21 cellular contexts compared by ENCODE assay signal in genomic region chr14:104774453-104775072, GRCh38. TPM values are rescaled to one million over a fixed set of nuclear protein-coding genes. Genes with fewer than 3 reads are reported as not detected.
A peak's percentile ranks its signal among the peaks of the same experiment; 100 is the strongest.
DNase-seq lines count a peak whose midpoint lies in the region; ATAC-seq and TF ChIP-seq lines count a peak whose summit lies in the region.
"Had no signal": no experiment of that assay in that cellular context is flagged by ENCODE, and none has a peak within 500 bp of the region (broad histone marks: within the 10 kb centered on the region; RNA-seq: fewer than 3 reads in every experiment).

No MANE protein-coding gene starts in this region.

- no peak overlapping the region for H3K27ac ChIP-seq in lower lobe of right lung
- H3K27ac ChIP-seq in thyroid gland, result peak overlapping the region; percentile 65 to 88 (median 77)
- H3K27ac ChIP-seq: GM23248 had no signal

- CTCF ChIA-PET in Caco-2 (lab: Charles Lee), result interaction anchor here (0.6 kb wide), 1 partner anchor 20 kb away, joined by 3 read pairs; no protein-coding TSS in a partner anchor

- H3K27me3 Mint-ChIP-seq in Caco-2 (ENCODE audit: insufficient read depth, unreplicated experiment), result no peaks in the 10 kb centered on the region

- H3K27ac Mint-ChIP-seq in Caco-2 (ENCODE audit: unreplicated experiment), result no peak overlapping the region

- DNase-seq in Caco-2, result peak; percentile 61 to 71
- peak; percentile 67 for DNase-seq in LNCaP clone FGC (ENCODE audit: low read depth)
- DNase-seq in lower lobe of right lung, result peak; percentile 73
- peak; percentile 88 to 95 for DNase-seq in thyroid gland
- DNase-seq in NCI-H1694 treated with DMSO at 0.1 percent for 48 hours (lab: John Stamatoyannopoulos, UW), result no peak
- no peak for DNase-seq in SKM-1 treated with dmso at 0.1 percent for 144 hours (lab: John Stamatoyannopoulos, UW; ENCODE audit: unreplicated experiment)
- no peak for DNase-seq in kidney glomerular epithelial cell (lab: John Stamatoyannopoulos, UW)
- DNase-seq: AML-193, DMS79 treated with DMSO at 0.1 percent for 48 hours, GM23248, HCEC 1CT, NCI-H1105 treated with DMSO at 0.1 percent for 48 hours, NCI-H1694, NCI-H2107, NCI-H226, NCI-H524, NCI-H82, OCI-M1, SHP77 had no signal

- POLR2A ChIA-PET in Caco-2 (lab: Charles Lee), result no interaction called here

- H3K4me1 Mint-ChIP-seq in Caco-2 (ENCODE audit: low read depth, unreplicated experiment), result no peaks in the 10 kb centered on the region
- H3K4me1 Mint-ChIP-seq: CD14-positive monocyte had no signal

- H3K36me3 ChIP-seq in Caco-2 (ENCODE audit: control insufficient read depth, insufficient read depth, low read length) (peaks cover 7% of the 10 kb centered on the region), lower lobe of right lung (peaks cover 68% of the 10 kb centered on the region), thyroid gland (peaks cover 22% of the 10 kb centered on the region in 2 donors)

- BruUV-seq in Caco-2 (replicated peaks; lab: Mats Ljungman, UMichigan), result no TSS peak

- TF ChIP-seq POLR2A in thyroid gland (IDR thresholded peaks at IDR 0.05), result peak in 1 of 2 donors; percentile 31

- intact Hi-C loops in Caco-2 (cut with micrococcal nuclease; ENCODE audit: unreplicated experiment) (no loop called here), lower lobe of right lung (cut with DNase I) (no loop called here), thyroid gland (cut with DNase I) (loop anchor here (10.0 kb wide), 1 partner anchor 270 kb away; no protein-coding TSS in a partner anchor)

- no peaks in the 10 kb centered on the region; the same call in 1 of the 2 replicates for H3K9me3 ChIP-seq in Caco-2
- H3K9me3 ChIP-seq in lower lobe of right lung, result no peaks in the 10 kb centered on the region
- H3K9me3 ChIP-seq in thyroid gland, result no peaks in the 10 kb centered on the region

- H3K9me3 Mint-ChIP-seq in Caco-2 (ENCODE audit: unreplicated experiment), result no peaks in the 10 kb centered on the region

- peaks cover 79% of the 10 kb centered on the region for H3K36me3 Mint-ChIP-seq in Caco-2 (ENCODE audit: insufficient read depth, unreplicated experiment)

- TF ChIP-seq CTCF in Caco-2 (IDR thresholded peaks at IDR 0.05; ENCODE audit: insufficient read depth in 1 of 2, low read depth in 1 of 2, low read length in 1 of 2, severe bottlenecking in 1 of 2, unreplicated experiment in 1 of 2) (no peak), LNCaP clone FGC (IDR thresholded peaks at IDR 0.05; ENCODE audit: control insufficient read depth, extremely low read depth, insufficient read depth) (no peak), lower lobe of right lung (IDR thresholded peaks at IDR 0.05) (no peak), thyroid gland (IDR thresholded peaks at IDR 0.05) (peak in 1 of 6 experiments; percentile 11)

- WGBS in thyroid gland, 2 donors, result 21 to 41% methylated on average over 4 to 15 of the region's 20 CpGs

- no peak overlapping the region for H3K4me3 ChIP-seq in Caco-2 (ENCODE audit: low read depth, low read length)
- no peak overlapping the region for H3K4me3 ChIP-seq in LNCaP clone FGC (ENCODE audit: low read depth, low read length)
- H3K4me3 ChIP-seq in lower lobe of right lung, result no peak overlapping the region
- no peak overlapping the region for H3K4me3 ChIP-seq in thyroid gland (replicated peaks in 1 of 3)
- H3K4me3 ChIP-seq: GM23248 had no signal

- H3K4me1 ChIP-seq in Caco-2, result no peaks in the 10 kb centered on the region
- H3K4me1 ChIP-seq in lower lobe of right lung, result peaks cover 8% of the 10 kb centered on the region
- H3K4me1 ChIP-seq in thyroid gland, result peaks cover 41 to 60% of the 10 kb centered on the region in 2 donors

- ATAC-seq in lower lobe of right lung, result peak; percentile 43 to 48
- ATAC-seq: SK-N-SH treated with all-trans-retinoic acid at 6 μM for 48 hours had no signal

- no peak overlapping the region for H3K4me3 Mint-ChIP-seq in Caco-2 (ENCODE audit: unreplicated experiment)
- H3K4me3 Mint-ChIP-seq: CD14-positive monocyte had no signal

- H3K27me3 ChIP-seq in Caco-2 (replicated peaks; ENCODE audit: control insufficient read depth, insufficient read depth, low read length) (no peaks in the 10 kb centered on the region), lower lobe of right lung (ENCODE audit: low read depth) (no peaks in the 10 kb centered on the region), thyroid gland (no peaks in the 10 kb centered on the region)

RNA-seq across cellular contexts. Expression of gene AKT1, which starts 21.0 kb away (rescaled TPM):
- total RNA-seq in Caco-2 (2022), result 110 and 111 TPM in 2 replicates
- total RNA-seq in lower lobe of right lung, result 154 TPM
- total RNA-seq in thyroid gland, result 100 to 1,000 TPM in 3 of 4 donors, 10 to 100 TPM in 1; 99.8 to 179 (median 152) TPM

RNA-seq across cellular contexts. Expression of gene SIVA1, which starts 21.6 kb away (rescaled TPM):
- total RNA-seq in Caco-2 (2022) (99.3 and 105 TPM in 2 replicates), lower lobe of right lung (66.3 TPM), thyroid gland (100 to 1,000 TPM; 137 to 388 (median 239) TPM)

RNA-seq across cellular contexts. Expression of gene ZBTB42, which starts 26.3 kb away (rescaled TPM):
- total RNA-seq in Caco-2 (2022) (9.1 and 9.7 TPM in 2 replicates), lower lobe of right lung (13.1 TPM), thyroid gland (10 to 100 TPM; 12.9 to 29.4 (median 16.8) TPM)

RNA-seq across cellular contexts. Expression of gene ADSS1, which starts 50.5 kb away (rescaled TPM):
- total RNA-seq in Caco-2 (2022), result 1.6 and 3.2 TPM in 2 replicates
- 5.1 TPM for total RNA-seq in lower lobe of right lung
- total RNA-seq in thyroid gland, result 10 to 100 TPM; 13.6 to 26.2 (median 18.9) TPM

Comparison
In these comparisons a context has a peak if more than half of its experiments do, and no peak if none do; other contexts are left out.
1. DNase-seq: peak in Caco-2 (2 of 2), LNCaP clone FGC (single experiment), lower lobe of right lung (single experiment) and thyroid gland (2 of 2); none in NCI-H1694 treated with DMSO at 0.1 percent for 48 hours (single experiment), SKM-1 treated with dmso at 0.1 percent for 144 hours (single experiment) and kidney glomerular epithelial cell (single experiment).